In genomic region chr19:55008189-55008588, GRCh38 we compare ENCODE assay signal across 6 cellular contexts. TPM values are rescaled to one million over a fixed set of nuclear protein-coding genes. Genes with fewer than 3 reads are reported as not detected.
"Had no signal": no experiment of that assay in that cellular context is flagged by ENCODE, and none has a peak within 500 bp of the region (broad histone marks: within the 10 kb centered on the region; RNA-seq: fewer than 3 reads in every experiment).

No MANE protein-coding gene starts in this region.

RNA-seq across cellular contexts. Expression of gene GP6, which starts 29.9 kb away (rescaled TPM):
- total RNA-seq: activated CD4-positive, alpha-beta memory T cell treated with anti-CD3 and anti-CD28 coated beads for 36 hours; fibroblast of lung; fibroblast of villous mesenchyme; gastroesophageal sphincter had no signal
- polyA plus RNA-seq: cardiac muscle cell, fibroblast of lung had no signal

RNA-seq across cellular contexts. Expression of gene NLRP2, which starts 42.0 kb away (rescaled TPM):
- polyA plus RNA-seq: neural cell had no signal
